ENCODE assay signal across 1 cellular context in genomic region chr18:9869713-9870430, GRCh38.
TF ChIP-seq lines count a peak whose summit lies in the region.

No MANE protein-coding gene starts in this region.

TF ChIP-seq in HepG2, 621 proteins besides CTCF, POLR2A, EP300 and RAD21 (continued from another document and continues in another):
- no peak for TF ChIP-seq NFAT5 (CRISPR knock-in tag; IDR thresholded peaks at IDR 0.05)
- TF ChIP-seq CBX1 (IDR thresholded peaks at IDR 0.05; ENCODE audit: low read depth), result no peak
- 0 out of 2 replicates have a peak, but pooled peaks have one; percentile 46 for TF ChIP-seq HDAC1 (CRISPR knock-in tag; IDR thresholded peaks at IDR 0.05)
- no peak for TF ChIP-seq ZNF75D (CRISPR knock-in tag; IDR thresholded peaks at IDR 0.05; ENCODE audit: borderline replicate concordance)
- TF ChIP-seq FOXP1 (IDR thresholded peaks at IDR 0.05), result no peak
- TF ChIP-seq FOXP1 (CRISPR knock-in tag; IDR thresholded peaks at IDR 0.05), result peak; percentile 34; the same call in 1 of the 2 replicates
- TF ChIP-seq CBX5 (CRISPR knock-in tag; IDR thresholded peaks at IDR 0.05; ENCODE audit: borderline replicate concordance), result peak; percentile 42; the same call in 1 of the 2 replicates
- TF ChIP-seq IRX3 (CRISPR knock-in tag; IDR thresholded peaks at IDR 0.05; ENCODE audit: borderline replicate concordance, low read depth), result no peak
- TF ChIP-seq ZNF577 (CRISPR knock-in tag; IDR thresholded peaks at IDR 0.05; ENCODE audit: borderline replicate concordance, low read depth), result no peak
- no peak for TF ChIP-seq ZNF607 (CRISPR knock-in tag; IDR thresholded peaks at IDR 0.05; ENCODE audit: borderline replicate concordance)
- TF ChIP-seq JUNB (CRISPR knock-in tag; IDR thresholded peaks at IDR 0.05; ENCODE audit: borderline replicate concordance), result peak; percentile 80; the same call in 1 of the 2 replicates
- peak; percentile 72; the same call in 1 of the 2 replicates for TF ChIP-seq NR2C2 (CRISPR knock-in tag; IDR thresholded peaks at IDR 0.05; ENCODE audit: borderline replicate concordance)
- TF ChIP-seq ATF3 (CRISPR knock-in tag; IDR thresholded peaks at IDR 0.05), result peak; percentile 92
- no peak for TF ChIP-seq PHF20 (CRISPR knock-in tag; IDR thresholded peaks at IDR 0.05)
- TF ChIP-seq ZSCAN25 (CRISPR knock-in tag; IDR thresholded peaks at IDR 0.05), result no peak
- no peak for TF ChIP-seq ZHX1 (CRISPR knock-in tag; IDR thresholded peaks at IDR 0.05; ENCODE audit: low read depth)
- no peak for TF ChIP-seq JARID2 (CRISPR knock-in tag; IDR thresholded peaks at IDR 0.05; ENCODE audit: insufficient replicate concordance)
- TF ChIP-seq PATZ1 (CRISPR knock-in tag; IDR thresholded peaks at IDR 0.05), result peak; percentile 51
- TF ChIP-seq ZNF335 (CRISPR knock-in tag; IDR thresholded peaks at IDR 0.05), result no peak
- peak; percentile 95 for TF ChIP-seq NR2F6 (IDR thresholded peaks at IDR 0.05)
- TF ChIP-seq NR2F6 (CRISPR knock-in tag; IDR thresholded peaks at IDR 0.05), result peak; percentile 98
- no peak for TF ChIP-seq ZNF691 (CRISPR knock-in tag; IDR thresholded peaks at IDR 0.05; ENCODE audit: borderline replicate concordance, low read depth)
- TF ChIP-seq TCF7L2 (IDR thresholded peaks at IDR 0.05; ENCODE audit: low read depth, low read length), result peak; percentile 76
- no peak for TF ChIP-seq SP4 (CRISPR knock-in tag; IDR thresholded peaks at IDR 0.05)
- TF ChIP-seq KLF15 (CRISPR knock-in tag; IDR thresholded peaks at IDR 0.05; ENCODE audit: borderline replicate concordance), result no peak
- TF ChIP-seq KLF16 (CRISPR knock-in tag; IDR thresholded peaks at IDR 0.05), result peak in 1 of 2 experiments; percentile 68; a peak in 1 of 4 replicates
- TF ChIP-seq MEF2D (CRISPR knock-in tag; IDR thresholded peaks at IDR 0.05), result peak; percentile 70; the same call in 1 of the 2 replicates
- TF ChIP-seq NFATC3 (CRISPR knock-in tag; IDR thresholded peaks at IDR 0.05), result no peak
- no peak for TF ChIP-seq ZNF282 (IDR thresholded peaks at IDR 0.05; ENCODE audit: partially characterized antibody)
- TF ChIP-seq EHMT2 (IDR thresholded peaks at IDR 0.05; ENCODE audit: borderline replicate concordance, low read depth, low read length), result peak; percentile 47; the same call in 1 of the 2 replicates
- TF ChIP-seq FOSL1 (CRISPR knock-in tag; IDR thresholded peaks at IDR 0.05; ENCODE audit: borderline replicate concordance), result peak; percentile 93
- no peak for TF ChIP-seq KLF11 (CRISPR knock-in tag; IDR thresholded peaks at IDR 0.05)
- TF ChIP-seq ZXDC (CRISPR knock-in tag; IDR thresholded peaks at IDR 0.05), result no peak
- no peak for TF ChIP-seq ZNF18 (CRISPR knock-in tag; IDR thresholded peaks at IDR 0.05; ENCODE audit: insufficient replicate concordance)
- TF ChIP-seq ZNF10 (CRISPR knock-in tag; IDR thresholded peaks at IDR 0.05; ENCODE audit: borderline replicate concordance, low read depth), result no peak
- peak; percentile 87 for TF ChIP-seq JUN (CRISPR knock-in tag; IDR thresholded peaks at IDR 0.05)
- no peak for TF ChIP-seq RARG (CRISPR knock-in tag; IDR thresholded peaks at IDR 0.05; ENCODE audit: low read depth)
- TF ChIP-seq DNMT1 (CRISPR knock-in tag; IDR thresholded peaks at IDR 0.05), result no peak
- TF ChIP-seq ZNF788 (CRISPR knock-in tag; IDR thresholded peaks at IDR 0.05; ENCODE audit: borderline replicate concordance), result no peak; the same call in 1 of the 2 replicates
- TF ChIP-seq PPARG (CRISPR knock-in tag; conservative IDR thresholded peaks at IDR 0.05), result 0 out of 2 replicates have a peak, but pooled peaks have one; percentile 44
- no peak for TF ChIP-seq ZNF781 (CRISPR knock-in tag; IDR thresholded peaks at IDR 0.05; ENCODE audit: borderline replicate concordance, not compliant biosample characterization)
- TF ChIP-seq PLRG1 (conservative IDR thresholded peaks at IDR 0.05), result no peak
- TF ChIP-seq CENPBD1 (CRISPR knock-in tag; IDR thresholded peaks at IDR 0.05; ENCODE audit: borderline replicate concordance, low read depth), result no peak
- TF ChIP-seq ZNF292 (CRISPR knock-in tag; IDR thresholded peaks at IDR 0.05; ENCODE audit: borderline replicate concordance, low read depth), result peak; percentile 25; the same call in 1 of the 2 replicates
- TF ChIP-seq PRPF4 (IDR thresholded peaks at IDR 0.05; ENCODE audit: low read depth, low read length, poor library complexity, severe bottlenecking), result no peak
- TF ChIP-seq ZNF331 (CRISPR knock-in tag; IDR thresholded peaks at IDR 0.05), result peak; percentile 64; the same call in 1 of the 2 replicates
- peak; percentile 58; the same call in 1 of the 2 replicates for TF ChIP-seq SIX4 (CRISPR knock-in tag; IDR thresholded peaks at IDR 0.05)
- 0 out of 2 replicates have a peak, but pooled peaks have one; percentile 36 for TF ChIP-seq ZNF615 (CRISPR knock-in tag; IDR thresholded peaks at IDR 0.05; ENCODE audit: borderline replicate concordance)
- peak; percentile 53; the same call in 1 of the 2 replicates for TF ChIP-seq GATA4 (IDR thresholded peaks at IDR 0.05; ENCODE audit: borderline replicate concordance, low read depth)
- no peak for TF ChIP-seq CHD2 (IDR thresholded peaks at IDR 0.05; ENCODE audit: low read depth, low read length)
- no peak for TF ChIP-seq ZBTB21 (CRISPR knock-in tag; IDR thresholded peaks at IDR 0.05)
- no peak for TF ChIP-seq POLR2AphosphoS2 (IDR thresholded peaks at IDR 0.05; ENCODE audit: low read depth, low read length)
- peak; percentile 44; the same call in 1 of the 2 replicates for TF ChIP-seq PITX1 (CRISPR knock-in tag; IDR thresholded peaks at IDR 0.05)
- peak; percentile 85 for TF ChIP-seq NFE2 (CRISPR knock-in tag; IDR thresholded peaks at IDR 0.05)
- TF ChIP-seq RORA (CRISPR knock-in tag; IDR thresholded peaks at IDR 0.05), result 0 out of 2 replicates have a peak, but pooled peaks have one; percentile 64
- TF ChIP-seq MIXL1 (CRISPR knock-in tag; IDR thresholded peaks at IDR 0.05), result peak; percentile 61
- peak; percentile 99 for TF ChIP-seq NFE2L2 (IDR thresholded peaks at IDR 0.05; ENCODE audit: low read length)
- peak; percentile 98 for TF ChIP-seq RARA (CRISPR knock-in tag; IDR thresholded peaks at IDR 0.05)
- no peak for TF ChIP-seq TAF1 (CRISPR knock-in tag; IDR thresholded peaks at IDR 0.05)
- TF ChIP-seq RBAK (CRISPR knock-in tag; IDR thresholded peaks at IDR 0.05), result no peak
